In the genomic region with DNA sequence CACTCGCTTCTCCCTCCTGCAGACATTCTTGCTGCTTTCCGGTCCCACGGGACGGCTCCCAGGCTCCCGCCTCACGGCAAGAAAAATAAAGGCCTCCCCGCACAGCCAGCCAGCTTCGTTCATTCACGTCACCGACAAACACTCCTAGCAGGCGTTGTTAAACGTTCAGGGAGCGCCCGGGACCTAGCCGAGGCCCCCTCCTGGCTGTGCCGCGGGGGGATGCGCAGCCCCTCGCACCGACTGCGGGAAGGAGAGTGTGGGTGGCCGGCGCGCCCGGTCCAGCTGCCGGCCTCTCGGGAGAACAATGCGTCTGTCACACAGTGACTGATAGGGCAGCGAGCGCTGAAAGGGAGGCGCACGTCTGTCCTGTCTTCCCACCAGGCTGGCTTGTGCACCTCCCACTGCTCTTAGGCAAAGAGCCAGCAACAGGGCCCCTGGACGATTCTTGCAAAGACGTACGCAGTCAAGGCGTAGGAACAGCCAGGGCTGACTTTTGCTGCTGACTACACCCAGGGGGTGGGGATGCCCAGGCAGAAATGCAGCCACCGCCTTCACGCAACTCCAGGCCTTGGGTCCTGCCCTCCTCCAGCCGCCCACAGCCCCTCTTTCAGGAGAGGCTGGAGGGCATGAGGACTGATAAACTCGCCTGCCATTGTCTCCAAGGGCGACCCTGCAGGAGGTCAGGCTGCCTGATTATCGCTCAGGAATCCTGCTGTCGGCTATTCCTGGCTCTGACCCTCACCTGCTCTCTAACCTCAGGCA, we compare ENCODE assay signal across 8 cellular contexts.
DNase-seq lines count a peak whose midpoint lies in the region; ATAC-seq, FAIRE-seq and TF ChIP-seq lines count a peak whose summit lies in the region.

No MANE protein-coding gene starts in this region.

- POLR2A ChIA-PET in endothelial cell of umbilical vein (lab: Charles Lee): no interaction called here

- H4K20me1 ChIP-seq in endothelial cell of umbilical vein (replicated peaks; ENCODE audit: control insufficient read depth, extremely low read depth, insufficient read depth, low read length): no peaks in the 10 kb centered on the region

- dilution Hi-C loops in endothelial cell of umbilical vein (cut with MboI; ENCODE audit: extremely low pct_ligation_motif_present, low sequenced_read_pairs): no loop called here

- CTCF ChIA-PET in endothelial cell of umbilical vein (lab: Charles Lee): interaction anchor here (0.7 to 0.9 kb wide), 3 partner anchors 14 to 390 kb away, joined by 3 to 5 read pairs (median 4); no protein-coding TSS in a partner anchor

- H3K27ac ChIP-seq in endothelial cell of umbilical vein (ENCODE audit: insufficient read depth, low read depth, low read length) (peak overlapping the region; percentile 58), lung (ENCODE audit: low read depth in 1 of 2, low read length in 1 of 2) (peak overlapping the region; percentile 35 to 88), tibial artery (peak overlapping the region; percentile 90 to 91)

- DNase-seq in EL: peak; percentile 36
- DNase-seq in NCI-H460 (ENCODE audit: extremely low read depth, low read depth): peak; percentile 3
- peak; percentile 64 for DNase-seq in endothelial cell of umbilical vein (ENCODE audit: low read depth, low spot score)
- no peak for DNase-seq in lung (ENCODE audit: low spot score)
- peak; percentile 70 to 95 for DNase-seq in tibial artery
- no peak for DNase-seq in cerebellum (ENCODE audit: low spot score)

- ATAC-seq in lung (ENCODE audit: insufficient read depth, low FRiP score): peak; percentile 43
- ATAC-seq in GM19023 (IDR thresholded peaks at IDR 0.05; ENCODE audit: unreplicated experiment): no peak
- no peak for ATAC-seq in GM19452 (IDR thresholded peaks at IDR 0.05; ENCODE audit: unreplicated experiment)

- intact Hi-C loops in endothelial cell of umbilical vein (cut with micrococcal nuclease) (loop anchor here (1.0 to 2.0 kb wide), 3 partner anchors 49 to 385 kb away; a partner anchor contains a TSS), tibial artery (cut with DNase I; ENCODE audit: low total_unique reads) (loop anchor here (10.0 kb wide), 1 partner anchor 81 kb away; no protein-coding TSS in a partner anchor)

- no peaks in the 10 kb centered on the region for H3K79me2 ChIP-seq in endothelial cell of umbilical vein (ENCODE audit: control insufficient read depth, insufficient read depth, low read length)

- peak overlapping the region; percentile 31 to 63 (median 42) for H3K4me3 ChIP-seq in endothelial cell of umbilical vein (replicated peaks in 1 of 3; ENCODE audit: insufficient read depth in 1 of 3, low read depth in 1 of 3, low read length in 3 of 3)
- peak overlapping the region; percentile 25 for H3K4me3 ChIP-seq in lung
- peak overlapping the region; percentile 56 to 65 for H3K4me3 ChIP-seq in tibial artery

- TF ChIP-seq POLR2A in endothelial cell of umbilical vein (IDR thresholded peaks at IDR 0.05; ENCODE audit: low read depth, low read length): no peak

- 10 to 13% methylated on average over 38 to 43 of the region's 43 CpGs for WGBS in lung, 2 donors

- peaks cover 16% of the 10 kb centered on the region for H3K4me1 ChIP-seq in endothelial cell of umbilical vein (ENCODE audit: control insufficient read depth, extremely low read depth, insufficient read depth, low read length)
- peaks cover 0 to 2% of the 10 kb centered on the region in 2 donors for H3K4me1 ChIP-seq in lung (ENCODE audit: control insufficient read depth in 2 of 2, insufficient read depth in 2 of 2, low read length in 2 of 2)
- peaks cover 0 to 72% (median 36%) of the 10 kb centered on the region in 4 donors for H3K4me1 ChIP-seq in tibial artery

- FAIRE-seq in endothelial cell of umbilical vein (lab: Jason Lieb, UNC): peak; percentile 69

- peak overlapping the region; percentile 88 for H2AFZ ChIP-seq in endothelial cell of umbilical vein (ENCODE audit: low read depth, low read length)

- BruUV-seq in endothelial cell of umbilical vein (replicated peaks; lab: Mats Ljungman, UMichigan): no TSS peak

- H3K27me3 ChIP-seq in endothelial cell of umbilical vein (ENCODE audit: control insufficient read depth in 2 of 2, insufficient read depth in 2 of 2, low read length in 2 of 2) (peaks cover 15 to 27% of the 10 kb centered on the region in 2 experiments), lung (ENCODE audit: control insufficient read depth, insufficient read depth) (no peaks in the 10 kb centered on the region), tibial artery (no peaks in the 10 kb centered on the region)

- H3K4me2 ChIP-seq in endothelial cell of umbilical vein (ENCODE audit: insufficient read depth, low read length): peak overlapping the region; percentile 85

- H3K9me3 ChIP-seq in endothelial cell of umbilical vein (replicated peaks; ENCODE audit: control insufficient read depth, insufficient read depth, low read length) (no peaks in the 10 kb centered on the region), lung (ENCODE audit: control insufficient read depth in 2 of 2, insufficient read depth in 1 of 2, low read length in 1 of 2) (no peaks in the 10 kb centered on the region), tibial artery (no peaks in the 10 kb centered on the region)

- no peaks in the 10 kb centered on the region for H3K36me3 ChIP-seq in endothelial cell of umbilical vein (ENCODE audit: control insufficient read depth in 2 of 2, extremely low read depth in 1 of 2, insufficient read depth in 2 of 2, low read length in 2 of 2)
- H3K36me3 ChIP-seq in lung (ENCODE audit: control insufficient read depth in 2 of 2, insufficient read depth in 2 of 2, low read length in 2 of 2): no peaks in the 10 kb centered on the region
- no peaks in the 10 kb centered on the region for H3K36me3 ChIP-seq in tibial artery

- H3K9ac ChIP-seq in endothelial cell of umbilical vein (replicated peaks; ENCODE audit: extremely low read depth, insufficient read depth, low read length): peak overlapping the region; percentile 77

- no peaks in the 10 kb centered on the region for H3K9me1 ChIP-seq in endothelial cell of umbilical vein (replicated peaks; ENCODE audit: control insufficient read depth, extremely low read depth, insufficient read depth, low read length)

- TF ChIP-seq CTCF in endothelial cell of umbilical vein (IDR thresholded peaks at IDR 0.05; ENCODE audit: extremely low read depth in 1 of 2, insufficient read depth in 1 of 2, low read depth in 1 of 2, low read length in 2 of 2) (no peak), lung (IDR thresholded peaks at IDR 0.05; ENCODE audit: control extremely low read depth, extremely low read depth) (no peak), tibial artery (IDR thresholded peaks at IDR 0.05) (no peak)

TF ChIP-seq in endothelial cell of umbilical vein, 7 proteins besides CTCF, POLR2A, EP300 and RAD21:
- TF ChIP-seq FOS (IDR thresholded peaks at IDR 0.05; ENCODE audit: borderline replicate concordance, insufficient read depth, low read length) (no peak), POLR2AphosphoS5 (IDR thresholded peaks at IDR 0.05; ENCODE audit: insufficient read depth, low read depth, low read length) (peak; percentile 9), GATA2 (IDR thresholded peaks at IDR 0.05; ENCODE audit: insufficient read depth, insufficient read length, low read depth, low read length) (no peak), MYC (IDR thresholded peaks at IDR 0.05; ENCODE audit: low read depth, low read length) (no peak), EZH2 (IDR thresholded peaks at IDR 0.05; ENCODE audit: borderline replicate concordance, low read depth, low read length, severe bottlenecking) (peak; percentile 45), JUN (IDR thresholded peaks at IDR 0.05; ENCODE audit: borderline replicate concordance, insufficient read depth, insufficient read length, low read depth) (no peak)
- TF ChIP-seq, protein P1, sequence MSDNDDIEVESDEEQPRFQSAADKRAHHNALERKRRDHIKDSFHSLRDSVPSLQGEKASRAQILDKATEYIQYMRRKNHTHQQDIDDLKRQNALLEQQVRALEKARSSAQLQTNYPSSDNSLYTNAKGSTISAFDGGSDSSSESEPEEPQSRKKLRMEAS (IDR thresholded peaks at IDR 0.05; ENCODE audit: insufficient read depth, insufficient read length): no peak

Comparison
In these comparisons a context has a peak if more than half of its experiments do, and no peak if none do; other contexts are left out.
1. DNase-seq: peak in EL (single experiment), NCI-H460 (single experiment), endothelial cell of umbilical vein (single experiment) and tibial artery (2 of 2); none in lung (single experiment) and cerebellum (single experiment).
2. Peak in every context shown above with its lines, with median percentiles within 50 percentile points of each other: H3K27ac ChIP-seq and H3K4me3 ChIP-seq.